20 cellular contexts compared by ENCODE assay signal in the genomic region with DNA sequence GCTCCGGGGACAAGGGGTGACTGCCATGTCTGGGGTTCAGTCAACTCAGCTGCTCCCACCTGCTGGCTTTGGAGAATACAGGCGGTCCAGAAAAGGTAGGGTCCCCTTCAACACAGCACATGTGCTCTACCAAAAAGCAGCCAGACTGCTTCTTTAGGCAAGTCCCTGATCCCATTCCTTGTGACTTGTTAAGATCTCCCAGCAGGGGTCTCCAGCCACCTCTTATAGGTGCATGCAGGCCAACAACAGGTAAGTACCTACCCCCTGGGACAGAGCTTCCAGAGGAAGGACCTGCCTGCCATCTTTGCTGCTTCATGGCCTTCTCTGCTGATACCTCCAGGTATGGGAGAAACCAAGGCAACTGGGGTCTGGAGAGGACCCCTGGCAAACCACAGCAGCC.
"Had no signal": no experiment of that assay in that cellular context is flagged by ENCODE, and none has a peak within 500 bp of the region (broad histone marks: within the 10 kb centered on the region; RNA-seq: fewer than 3 reads in every experiment).

No MANE protein-coding gene starts in this region.

- H3K36me3 ChIP-seq: MG63 had no signal

- H3K4me1 ChIP-seq: SJSA1 had no signal

- H3K27me3 ChIP-seq: MG63, SJSA1 had no signal

- H3K4me3 ChIP-seq: MG63, SJSA1, SK-N-MC had no signal

- DNase-seq: KBM-7, MG63, NCI-H1092, NCI-H1105 treated with DMSO at 0.1 percent for 48 hours, NCI-H1417 treated with DMSO at 0.1 percent for 48 hours, NCI-H146, NCI-H1694 treated with DMSO at 0.1 percent for 48 hours, NCI-H1930, NCI-H2081, NCI-H2107, NCI-H2171, NCI-H226, NCI-H446 treated with DMSO at 0.1 percent for 48 hours, NCI-H510A treated with DMSO at 0.1 percent for 48 hours, NCI-H526, Right ventricle myocardium superior, RPMI8226, SIG-M5 had no signal

- H3K27ac ChIP-seq: SJSA1, SK-N-MC had no signal
